Comparison of ENCODE assay signal across 5 cellular contexts in genomic region chr2:214096200-214096599, GRCh38.
"Had no signal": no experiment of that assay in that cellular context is flagged by ENCODE, and none has a peak within 500 bp of the region (broad histone marks: within the 10 kb centered on the region; RNA-seq: fewer than 3 reads in every experiment).

No MANE protein-coding gene starts in this region.

- H3K27ac Mint-ChIP-seq: H9 had no signal

- H3K9ac ChIP-seq: GM23248 had no signal

- DNase-seq: GM23248, GOT3, H9, HCEC 1CT, IMR-90 had no signal

- H3K4me3 Mint-ChIP-seq: H9 had no signal

- H3K27ac ChIP-seq: GM23248 had no signal

- H2AFZ ChIP-seq: GM23248 had no signal

- H3K9me3 Mint-ChIP-seq: H9 had no signal

- H3K4me3 ChIP-seq: GM23248 had no signal
